ENCODE assay signal across 21 cellular contexts in genomic region chr7:156117542-156118245, GRCh38.
DNase-seq lines count a peak whose midpoint lies in the region; ATAC-seq, FAIRE-seq and TF ChIP-seq lines count a peak whose summit lies in the region.
"Had no signal": no experiment of that assay in that cellular context is flagged by ENCODE, and none has a peak within 500 bp of the region (broad histone marks: within the 10 kb centered on the region; RNA-seq: fewer than 3 reads in every experiment).

No MANE protein-coding gene starts in this region.

- no TSS peak for BruUV-seq in PC-9 (replicated peaks; lab: Mats Ljungman, UMichigan)
- BruUV-seq in K562 (replicated peaks; lab: Mats Ljungman, UMichigan): no TSS peak
- no TSS peak for BruUV-seq in PC-3 (replicated peaks; lab: Mats Ljungman, UMichigan)

- H3K4me3 Mint-ChIP-seq in activated naive CD4-positive, alpha-beta T cell treated with anti-CD3 and anti-CD28 coated beads, Interleukin-2, amount 10 ng/mL, durations not matched to agents 7 days and 5 days: no peak overlapping the region
- H3K4me3 Mint-ChIP-seq: CD4-positive, CD25-positive, alpha-beta regulatory T cell; CD8-positive, alpha-beta memory T cell had no signal

- TF ChIP-seq EP300 in K562 (IDR thresholded peaks at IDR 0.05; ENCODE audit: low read length): no peak

- DNase-seq in H7 (peak; percentile 32), PC-9 (no peak), K562 (ENCODE audit: extremely low read depth in 1 of 4, low spot score in 3 of 4) (no peak), colonic mucosa (no peak), NCI-H2107 treated with DMSO at 0.1 percent for 48 hours (lab: John Stamatoyannopoulos, UW; ENCODE audit: unreplicated experiment) (no peak), PC-3 (no peak)
- no peak for DNase-seq in activated naive CD4-positive, alpha-beta T cell treated with anti-CD3 and anti-CD28 coated beads, Interleukin-2, amount 10 ng/mL, durations not matched to agents 7 days and 5 days
- DNase-seq: ACHN; BE2C; C1 segment of cervical spinal cord; CD4-positive, CD25-positive, alpha-beta regulatory T cell; CD8-positive, alpha-beta memory T cell; COR-L47; DMS 273 treated with DMSO at 0.1 percent for 48 hours; DMS53; DND-41; EL; HCEC 1CT had no signal

- H2AFZ ChIP-seq in PC-9 (no peak overlapping the region), K562 (ENCODE audit: low read depth, low read length) (no peak overlapping the region), PC-3 (ENCODE audit: low read length) (no peak overlapping the region)

- peaks cover 19% of the 10 kb centered on the region for H3K4me1 ChIP-seq in PC-9 (replicated peaks; ENCODE audit: insufficient read depth)
- H3K4me1 ChIP-seq in K562 (replicated peaks in 1 of 2; ENCODE audit: control insufficient read depth in 2 of 2, insufficient read depth in 2 of 2, low read length in 2 of 2): peaks cover 0 to 3% of the 10 kb centered on the region in 2 experiments; a peak in 1 of 5 replicates
- no peaks in the 10 kb centered on the region for H3K4me1 ChIP-seq in colonic mucosa
- H3K4me1 ChIP-seq in PC-3 (ENCODE audit: insufficient read depth, low read length): no peaks in the 10 kb centered on the region
- H3K4me1 ChIP-seq: BE2C had no signal

- H3K36me3 Mint-ChIP-seq in activated naive CD4-positive, alpha-beta T cell treated with anti-CD3 and anti-CD28 coated beads, Interleukin-2, amount 10 ng/mL, durations not matched to agents 7 days and 5 days: no peaks in the 10 kb centered on the region
- H3K36me3 Mint-ChIP-seq: CD4-positive, CD25-positive, alpha-beta regulatory T cell; CD8-positive, alpha-beta memory T cell had no signal

- H3K4me1 Mint-ChIP-seq in activated naive CD4-positive, alpha-beta T cell treated with anti-CD3 and anti-CD28 coated beads, Interleukin-2, amount 10 ng/mL, durations not matched to agents 7 days and 5 days: no peaks in the 10 kb centered on the region
- H3K4me1 Mint-ChIP-seq: CD4-positive, CD25-positive, alpha-beta regulatory T cell; CD8-positive, alpha-beta memory T cell had no signal

- H3K9me2 ChIP-seq in PC-9 (ENCODE audit: insufficient read depth) (no peaks in the 10 kb centered on the region), PC-3 (replicated peaks; ENCODE audit: low read length) (no peaks in the 10 kb centered on the region)

- H3K4me2 ChIP-seq in PC-9 (peak overlapping the region; percentile 3; the same call in 1 of the 2 replicates), K562 (ENCODE audit: insufficient read depth, low read length) (no peak overlapping the region), PC-3 (ENCODE audit: low read length) (no peak overlapping the region)

- H3F3A ChIP-seq in PC-9 (ENCODE audit: insufficient read depth, low read depth): no peaks in the 10 kb centered on the region
- no peaks in the 10 kb centered on the region for H3F3A ChIP-seq in PC-3 (ENCODE audit: low read length, unreplicated experiment)

- ATAC-seq in K562: no peak
- no peak for ATAC-seq in PC-3

- intact Hi-C loops in PC-9 (cut with micrococcal nuclease; ENCODE audit: unreplicated experiment) (no loop called here), K562 (cut with micrococcal nuclease) (no loop called here), colonic mucosa (cut with DNase I) (no loop called here), PC-3 (cut with micrococcal nuclease) (no loop called here)

- no peak overlapping the region for H3K4me3 ChIP-seq in H7 (ENCODE audit: insufficient read depth, low read depth, low read length)
- H3K4me3 ChIP-seq in PC-9: no peak overlapping the region
- H3K4me3 ChIP-seq in K562: no peak overlapping the region
- H3K4me3 ChIP-seq in colonic mucosa: no peak overlapping the region
- H3K4me3 ChIP-seq in PC-3 (ENCODE audit: low read length): no peak overlapping the region

- WGBS in K562 (ENCODE audit: insufficient coverage, low coverage, missing lambda C conversion rate): under 1% methylated on average over 8 of the region's 8 CpGs

- no peaks in the 10 kb centered on the region for H3K9me3 ChIP-seq in PC-9 (ENCODE audit: insufficient read depth, low read depth)
- H3K9me3 ChIP-seq in K562 (replicated peaks; ENCODE audit: control insufficient read depth, insufficient read depth, low read depth, low read length): no peaks in the 10 kb centered on the region
- no peaks in the 10 kb centered on the region for H3K9me3 ChIP-seq in colonic mucosa
- no peaks in the 10 kb centered on the region for H3K9me3 ChIP-seq in PC-3 (ENCODE audit: low read length)
- H3K9me3 ChIP-seq: BE2C had no signal

- no peak for TF ChIP-seq POLR2A in K562 (conservative IDR thresholded peaks at IDR 0.05)

- H3K27me3 ChIP-seq in H7 (ENCODE audit: control insufficient read depth, insufficient read depth, low read length) (no peaks in the 10 kb centered on the region), PC-9 (ENCODE audit: insufficient read depth, low read depth) (peaks cover 38% of the 10 kb centered on the region), K562 (ENCODE audit: control insufficient read depth in 2 of 2, insufficient read depth in 2 of 2, low read length in 2 of 2) (peaks cover 8 to 47% of the 10 kb centered on the region in 2 experiments; a peak in 4 of 5 replicates), colonic mucosa (no peaks in the 10 kb centered on the region), PC-3 (ENCODE audit: low read length) (peaks cover 27% of the 10 kb centered on the region)

- no peak for TF ChIP-seq CTCF in PC-9 (conservative IDR thresholded peaks at IDR 0.05)
- TF ChIP-seq CTCF in K562 (IDR thresholded peaks at IDR 0.05 in 2 of 3, conservative IDR thresholded peaks at IDR 0.05 in 1 of 3; ENCODE audit: insufficient read depth in 2 of 3, low read depth in 1 of 3, low read length in 3 of 3): no peak
- TF ChIP-seq CTCF in colonic mucosa (IDR thresholded peaks at IDR 0.05): no peak
- TF ChIP-seq CTCF in PC-3 (conservative IDR thresholded peaks at IDR 0.05; ENCODE audit: low read depth, low read length): no peak

- no peak overlapping the region for H3K27ac Mint-ChIP-seq in activated naive CD4-positive, alpha-beta T cell treated with anti-CD3 and anti-CD28 coated beads, Interleukin-2, amount 10 ng/mL, durations not matched to agents 7 days and 5 days
- H3K27ac Mint-ChIP-seq: CD4-positive, CD25-positive, alpha-beta regulatory T cell; CD8-positive, alpha-beta memory T cell had no signal

- peaks cover 4% of the 10 kb centered on the region for H3K27me3 Mint-ChIP-seq in activated naive CD4-positive, alpha-beta T cell treated with anti-CD3 and anti-CD28 coated beads, Interleukin-2, amount 10 ng/mL, durations not matched to agents 7 days and 5 days

- H3K36me3 ChIP-seq in H7 (replicated peaks; ENCODE audit: control insufficient read depth, insufficient read depth, low read length) (no peaks in the 10 kb centered on the region), PC-9 (ENCODE audit: low read depth) (no peaks in the 10 kb centered on the region), K562 (ENCODE audit: control insufficient read depth, insufficient read depth, low read length) (no peaks in the 10 kb centered on the region), colonic mucosa (no peaks in the 10 kb centered on the region), PC-3 (ENCODE audit: low read depth, low read length) (no peaks in the 10 kb centered on the region)
- H3K36me3 ChIP-seq: BE2C had no signal

- peak overlapping the region; percentile 20; the same call in 1 of the 2 replicates for H3K27ac ChIP-seq in PC-9
- no peak overlapping the region for H3K27ac ChIP-seq in K562 (ENCODE audit: extremely low read depth, low read depth, low read length)
- no peak overlapping the region for H3K27ac ChIP-seq in colonic mucosa
- no peak overlapping the region for H3K27ac ChIP-seq in PC-3 (ENCODE audit: low read length)

- no peaks in the 10 kb centered on the region for H3K79me2 ChIP-seq in PC-9 (ENCODE audit: low read depth)
- no peaks in the 10 kb centered on the region for H3K79me2 ChIP-seq in K562 (ENCODE audit: control insufficient read depth, insufficient read depth, low read length)
- H3K79me2 ChIP-seq in PC-3 (ENCODE audit: low read length): no peaks in the 10 kb centered on the region

- FAIRE-seq in K562 (lab: Jason Lieb, UNC): peak; percentile 52
- FAIRE-seq: G401.6, GM12891, GM19239 had no signal

- CTCF ChIA-PET in PC-9 (lab: Charles Lee) (no interaction called here), K562 (lab: Yijun Ruan, JAX; ENCODE audit: low intra/inter-chr PET ratio) (no interaction called here), PC-3 (lab: Charles Lee) (no interaction called here)
- CTCF ChIA-PET in activated naive CD4-positive, alpha-beta T cell treated with anti-CD3 and anti-CD28 coated beads, Interleukin-2, amount 10 ng/mL, durations not matched to agents 7 days and 5 days (lab: Charles Lee): no interaction called here

- H4K20me1 ChIP-seq in PC-9 (ENCODE audit: insufficient read depth) (no peaks in the 10 kb centered on the region), K562 (replicated peaks; ENCODE audit: control insufficient read depth, insufficient read depth, low read length) (0 out of 2 replicates have a peak, but pooled peaks cover 3% of the 10 kb centered on the region), PC-3 (ENCODE audit: low read length) (no peaks in the 10 kb centered on the region)

- POLR2A ChIA-PET in PC-9 (lab: Charles Lee; ENCODE audit: unreplicated experiment) (no interaction called here), K562 (lab: Yijun Ruan, JAX) (interaction anchor here (0.6 to 1.5 kb wide), 4 partner anchors 10 to 259 kb away, joined by 3 to 5 read pairs (median 3); no protein-coding TSS in a partner anchor), PC-3 (lab: Charles Lee; ENCODE audit: unreplicated experiment) (no interaction called here)

- in situ Hi-C loops in K562 (cut with MboI): no loop called here

- H3K9ac ChIP-seq in K562 (ENCODE audit: insufficient read depth in 1 of 2, low read depth in 2 of 2, low read length in 2 of 2) (no peak overlapping the region), colonic mucosa (ENCODE audit: low read depth in 2 of 2, low read length in 2 of 2) (no peak overlapping the region), PC-3 (ENCODE audit: low read length) (no peak overlapping the region)

- H3K9me1 ChIP-seq in K562 (ENCODE audit: control insufficient read depth, insufficient read depth, low read length): no peaks in the 10 kb centered on the region

- no peaks in the 10 kb centered on the region for H3K9me3 Mint-ChIP-seq in activated naive CD4-positive, alpha-beta T cell treated with anti-CD3 and anti-CD28 coated beads, Interleukin-2, amount 10 ng/mL, durations not matched to agents 7 days and 5 days
- H3K9me3 Mint-ChIP-seq: CD8-positive, alpha-beta memory T cell had no signal

- no peak for TF ChIP-seq RAD21 in K562 (CRISPR knock-in tag; conservative IDR thresholded peaks at IDR 0.05 in 1 of 2, IDR thresholded peaks at IDR 0.05 in 1 of 2)

TF ChIP-seq in K562, 482 proteins besides CTCF, POLR2A, EP300 and RAD21 (continues in another document):
- TF ChIP-seq KDM1A (IDR thresholded peaks at IDR 0.05) (no peak), ZNF316 (IDR thresholded peaks at IDR 0.05) (peak; percentile 58)
